ENCODE assay signal across 19 cellular contexts in the genomic region with DNA sequence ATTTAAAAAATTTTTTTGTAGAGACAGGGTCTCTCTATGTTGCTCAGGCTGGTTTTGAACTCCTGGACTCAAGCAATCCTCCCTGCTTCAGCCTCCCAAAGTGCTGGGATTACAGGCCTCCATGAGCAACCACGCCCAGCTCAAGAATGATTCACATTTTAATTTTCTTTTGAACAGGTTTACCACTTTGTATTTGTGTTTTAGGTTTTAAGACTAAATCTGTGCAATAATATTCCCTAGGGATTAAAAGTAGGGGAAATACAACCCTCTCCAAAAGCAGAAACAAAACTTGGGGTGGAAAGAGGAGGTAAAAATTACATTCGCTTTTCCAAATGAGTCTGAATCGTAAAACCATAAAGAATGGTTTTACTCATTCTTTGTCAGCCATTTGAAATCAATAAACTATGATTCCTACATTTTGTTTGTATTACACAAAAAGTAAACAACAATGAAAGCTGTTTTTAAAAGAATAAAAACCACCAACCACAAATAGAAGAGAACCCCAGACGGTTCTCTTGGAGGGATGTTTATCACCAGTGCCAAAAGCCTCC. TPM values are rescaled to one million over a fixed set of nuclear protein-coding genes. Genes with fewer than 3 reads are reported as not detected.
DNase-seq lines count a peak whose midpoint lies in the region; ATAC-seq and TF ChIP-seq lines count a peak whose summit lies in the region.
"Had no signal": no experiment of that assay in that cellular context is flagged by ENCODE, and none has a peak within 500 bp of the region (broad histone marks: within the 10 kb centered on the region; RNA-seq: fewer than 3 reads in every experiment).

No MANE protein-coding gene starts in this region.

- H3K4me2 ChIP-seq in PC-3 (ENCODE audit: low read length), result peak overlapping the region; percentile 42
- H3K4me2 ChIP-seq: BLaER1 had no signal

- intact Hi-C loops in Calu3 (cut with micrococcal nuclease; ENCODE audit: unreplicated experiment), result no loop called here
- intact Hi-C loops in PC-3 (cut with micrococcal nuclease), result loop anchor here (5.0 kb wide), 1 partner anchor 168 kb away; no protein-coding TSS in a partner anchor

- peaks cover 9% of the 10 kb centered on the region for H3F3A ChIP-seq in PC-3 (ENCODE audit: low read length, unreplicated experiment)

- CTCF ChIA-PET in Calu3 (lab: Charles Lee) (interaction anchor here (0.6 to 1.4 kb wide), 4 partner anchors 8 to 136 kb away, joined by 3 to 5 read pairs (median 4); no protein-coding TSS in a partner anchor), PC-3 (lab: Charles Lee) (interaction anchor here (0.6 kb wide), 1 partner anchor 21 kb away, joined by 3 read pairs; no protein-coding TSS in a partner anchor)

- no peak overlapping the region for H3K9ac ChIP-seq in PC-3 (ENCODE audit: low read length)
- H3K9ac ChIP-seq: BLaER1 had no signal

- no peaks in the 10 kb centered on the region for H3K36me3 ChIP-seq in PC-3 (ENCODE audit: low read depth, low read length)
- H3K36me3 ChIP-seq in brain microvascular endothelial cell (replicated peaks), result peaks cover 4% of the 10 kb centered on the region

- H3K9me2 ChIP-seq in PC-3 (replicated peaks; ENCODE audit: low read length), result no peaks in the 10 kb centered on the region

- no peak overlapping the region for H3K4me3 Mint-ChIP-seq in Calu3 (ENCODE audit: low read depth, unreplicated experiment)
- H3K4me3 Mint-ChIP-seq in stimulated activated naive B cell treated with anti-CD40 and anti-IgM and Interleukin-4, amounts not matched to agents 10 μg/mL and 1 μg/mL and 100 μg/mL, for 72 hours, result no peak overlapping the region

- H3K4me3 ChIP-seq in PC-3 (ENCODE audit: low read length) (no peak overlapping the region), brain microvascular endothelial cell (ENCODE audit: low read depth, low read length) (no peak overlapping the region)
- H3K4me3 ChIP-seq: BLaER1, GM12878 had no signal

- no peaks in the 10 kb centered on the region for H4K20me1 ChIP-seq in PC-3 (ENCODE audit: low read length)
- H4K20me1 ChIP-seq: BLaER1 had no signal

- peaks cover 29% of the 10 kb centered on the region for H3K4me1 ChIP-seq in PC-3 (ENCODE audit: insufficient read depth, low read length)

- TF ChIP-seq CTCF in Calu3 (IDR thresholded peaks at IDR 0.05; ENCODE audit: unreplicated experiment), result no peak
- no peak for TF ChIP-seq CTCF in PC-3 (conservative IDR thresholded peaks at IDR 0.05; ENCODE audit: low read depth, low read length)
- TF ChIP-seq CTCF in brain microvascular endothelial cell (IDR thresholded peaks at IDR 0.05; ENCODE audit: low read depth, low read length, missing control alignments), result no peak

- DNase-seq in Calu3, result no peak
- DNase-seq in PC-3, result peak; percentile 61
- peak; percentile 48 for DNase-seq in fibroblast of peridontal ligament (ENCODE audit: extremely low read depth)
- DNase-seq in stimulated activated naive B cell treated with anti-CD40 and anti-IgM and Interleukin-4, amounts not matched to agents 10 μg/mL and 1 μg/mL and 100 μg/mL, for 72 hours, result no peak
- DNase-seq in ACHN, result no peak
- DNase-seq in brain microvascular endothelial cell, result no peak
- no peak for DNase-seq in DMS79 treated with DMSO at 0.1 percent for 48 hours (lab: John Stamatoyannopoulos, UW)
- DNase-seq: GDM1, GOT3, KBM-7, NCI-H1436, NCI-H2029, NCI-H2171, NCI-H446, NCI-H69, RPMI8226, SIG-M5 had no signal

- POLR2A ChIA-PET in PC-3 (lab: Charles Lee; ENCODE audit: unreplicated experiment), result interaction anchor here (0.5 kb wide), 1 partner anchor 590 kb away, joined by 3 read pairs; no protein-coding TSS in a partner anchor

- H3K9me3 ChIP-seq in PC-3 (ENCODE audit: low read length), result no peaks in the 10 kb centered on the region
- H3K9me3 ChIP-seq: BLaER1 had no signal

- H3K4me1 Mint-ChIP-seq in Calu3 (ENCODE audit: low read depth, unreplicated experiment), result peaks cover 8% of the 10 kb centered on the region
- H3K4me1 Mint-ChIP-seq in stimulated activated naive B cell treated with anti-CD40 and anti-IgM and Interleukin-4, amounts not matched to agents 10 μg/mL and 1 μg/mL and 100 μg/mL, for 72 hours, result peaks cover 8 to 16% of the 10 kb centered on the region in 2 donors

- H3K9me3 Mint-ChIP-seq in Calu3 (ENCODE audit: low read depth, unreplicated experiment), result no peaks in the 10 kb centered on the region
- no peaks in the 10 kb centered on the region for H3K9me3 Mint-ChIP-seq in stimulated activated naive B cell treated with anti-CD40 and anti-IgM and Interleukin-4, amounts not matched to agents 10 μg/mL and 1 μg/mL and 100 μg/mL, for 72 hours

- in situ Hi-C loops in ACHN (cut with HindIII; ENCODE audit: low pct_ligation_motif_present, low pct_unique_long_range_greater_than_20kb, low sequenced_read_pairs), result no loop called here
- in situ Hi-C loops in brain microvascular endothelial cell (cut with HindIII; ENCODE audit: low pct_ligation_motif_present, low sequenced_read_pairs), result no loop called here

- H3K27ac ChIP-seq in PC-3 (ENCODE audit: low read length) (peak overlapping the region; percentile 70), brain microvascular endothelial cell (no peak overlapping the region)
- H3K27ac ChIP-seq: BLaER1 had no signal

- no peak overlapping the region for H2AFZ ChIP-seq in PC-3 (ENCODE audit: low read length)

- no peaks in the 10 kb centered on the region for H3K27me3 ChIP-seq in PC-3 (ENCODE audit: low read length)
- no peaks in the 10 kb centered on the region for H3K27me3 ChIP-seq in brain microvascular endothelial cell (replicated peaks)
- H3K27me3 ChIP-seq: BLaER1 had no signal

- peak; percentile 67 for ATAC-seq in PC-3
- peak; percentile 58 to 63 for ATAC-seq in stimulated activated naive B cell treated with anti-CD40 and anti-IgM and Interleukin-4, amounts not matched to agents 10 μg/mL and 1 μg/mL and 100 μg/mL, for 72 hours (replicated peaks)
- ATAC-seq: GM12878 had no signal

- no peaks in the 10 kb centered on the region for H3K27me3 Mint-ChIP-seq in Calu3 (ENCODE audit: unreplicated experiment)
- H3K27me3 Mint-ChIP-seq in stimulated activated naive B cell treated with anti-CD40 and anti-IgM and Interleukin-4, amounts not matched to agents 10 μg/mL and 1 μg/mL and 100 μg/mL, for 72 hours, result no peaks in the 10 kb centered on the region

- TSS peak; percentile 11 for BruUV-seq in Calu3 (replicated peaks; lab: Mats Ljungman, UMichigan)
- no TSS peak for BruUV-seq in PC-3 (replicated peaks; lab: Mats Ljungman, UMichigan)

- peaks cover 21% of the 10 kb centered on the region for H3K36me3 Mint-ChIP-seq in Calu3 (ENCODE audit: insufficient read depth, unreplicated experiment)
- H3K36me3 Mint-ChIP-seq in stimulated activated naive B cell treated with anti-CD40 and anti-IgM and Interleukin-4, amounts not matched to agents 10 μg/mL and 1 μg/mL and 100 μg/mL, for 72 hours, result peaks cover 14 to 39% of the 10 kb centered on the region in 2 donors

- H3K79me2 ChIP-seq in PC-3 (ENCODE audit: low read length), result no peaks in the 10 kb centered on the region

- no peak overlapping the region for H3K27ac Mint-ChIP-seq in Calu3 (ENCODE audit: unreplicated experiment)
- H3K27ac Mint-ChIP-seq in stimulated activated naive B cell treated with anti-CD40 and anti-IgM and Interleukin-4, amounts not matched to agents 10 μg/mL and 1 μg/mL and 100 μg/mL, for 72 hours, result peak overlapping the region; percentile 25

RNA-seq across cellular contexts. Expression of a gene that starts 37.8 kb away (rescaled TPM):
- total RNA-seq in Calu3 (2022), result 9.0 and 13.2 TPM in 2 replicates
- total RNA-seq in PC-3 (2014; rRNA removed), result 3.0 and 3.3 TPM in 2 replicates

RNA-seq across cellular contexts. Expression of a gene that starts 48.6 kb away (rescaled TPM):
- total RNA-seq in Calu3 (2022) (50.1 and 55.6 TPM in 2 replicates), PC-3 (2014; rRNA removed) (19.5 and 23.8 TPM in 2 replicates)

Comparison
In these comparisons a context has a peak if more than half of its experiments do, and no peak if none do; other contexts are left out.
1. DNase-seq: peak in PC-3 (single experiment) and fibroblast of peridontal ligament (single experiment); none in Calu3 (single experiment), stimulated activated naive B cell treated with anti-CD40 and anti-IgM and Interleukin-4, amounts not matched to agents 10 μg/mL and 1 μg/mL and 100 μg/mL, for 72 hours (single experiment), ACHN (single experiment), brain microvascular endothelial cell (single experiment) and DMS79 treated with DMSO at 0.1 percent for 48 hours (single experiment).